In the genomic region with DNA sequence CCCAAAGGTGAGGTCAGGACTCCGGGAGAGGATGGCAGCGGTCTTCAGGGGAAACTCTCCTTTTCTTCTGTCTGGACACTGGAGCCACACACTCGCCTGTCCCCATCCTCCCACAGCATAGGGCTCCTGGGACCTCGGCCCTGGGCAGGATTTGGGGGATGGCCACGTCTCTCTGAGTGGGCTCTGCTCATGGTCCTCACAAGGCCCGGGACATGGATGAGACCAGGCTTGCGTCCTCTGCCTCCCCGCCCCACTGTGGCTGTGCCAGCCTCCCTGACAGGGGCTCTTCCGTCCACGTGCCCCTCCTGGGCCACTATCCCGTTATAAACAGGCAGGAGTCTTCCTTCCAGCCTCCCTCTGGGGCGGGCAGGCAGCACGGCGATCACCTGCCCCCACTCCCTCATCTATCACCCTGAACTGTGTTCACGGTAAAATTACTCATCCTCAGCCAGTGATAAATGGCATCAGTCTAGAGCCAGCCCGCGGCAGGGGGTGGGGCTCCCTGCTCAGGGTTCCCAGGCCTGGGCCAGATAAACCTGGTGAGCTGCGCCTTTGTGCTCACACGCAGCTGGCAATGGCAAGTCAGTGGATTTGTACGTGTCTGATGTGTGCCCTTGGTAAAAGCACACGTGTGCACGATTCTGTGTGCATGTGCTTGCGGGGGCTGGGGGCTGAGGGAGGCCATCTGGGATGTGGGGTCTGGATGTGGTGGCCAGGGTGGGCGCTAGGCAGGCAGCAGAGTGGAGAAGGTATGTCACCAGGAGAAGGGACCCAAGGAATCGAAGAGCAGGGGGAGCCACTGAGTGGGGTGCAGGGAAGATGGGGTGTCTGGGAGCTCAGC, we compare ENCODE assay signal across 10 cellular contexts. TPM values are rescaled to one million over a fixed set of nuclear protein-coding genes. Genes with fewer than 3 reads are reported as not detected.
DNase-seq lines count a peak whose midpoint lies in the region; ATAC-seq, FAIRE-seq and TF ChIP-seq lines count a peak whose summit lies in the region.
"Had no signal": no experiment of that assay in that cellular context is flagged by ENCODE, and none has a peak within 500 bp of the region (broad histone marks: within the 10 kb centered on the region; RNA-seq: fewer than 3 reads in every experiment).

No MANE protein-coding gene starts in this region.

- no peaks in the 10 kb centered on the region for H3K36me3 Mint-ChIP-seq in activated T-cell treated with anti-CD3 and anti-CD28 coated beads, Interleukin-2, amount 50 U/mL, for 72 hours (ENCODE audit: insufficient read depth in 2 of 2)
- H3K36me3 Mint-ChIP-seq in neural crest cell (ENCODE audit: low read depth): no peaks in the 10 kb centered on the region
- H3K36me3 Mint-ChIP-seq in immature natural killer cell: no peaks in the 10 kb centered on the region

- H3K27me3 Mint-ChIP-seq in activated T-cell treated with anti-CD3 and anti-CD28 coated beads, Interleukin-2, amount 50 U/mL, for 72 hours (ENCODE audit: low read depth): peaks cover 51% of the 10 kb centered on the region
- H3K27me3 Mint-ChIP-seq in neural crest cell (ENCODE audit: low read depth) (peaks cover 59% of the 10 kb centered on the region), immature natural killer cell (ENCODE audit: low read depth in 3 of 3) (peaks cover 2 to 7% (median 5%) of the 10 kb centered on the region in 3 donors)

- no peaks in the 10 kb centered on the region for H3K9me3 Mint-ChIP-seq in activated T-cell treated with anti-CD3 and anti-CD28 coated beads, Interleukin-2, amount 50 U/mL, for 72 hours
- H3K9me3 Mint-ChIP-seq in neural crest cell (no peaks in the 10 kb centered on the region), immature natural killer cell (no peaks in the 10 kb centered on the region)

- peak; percentile 9 for DNase-seq in D721Med (ENCODE audit: insufficient read length, low spot score)
- peak; percentile 4 for DNase-seq in HuH-7 (ENCODE audit: low spot score)
- peak in 1 of 2 donors; percentile 16 for DNase-seq in activated T-cell treated with anti-CD3 and anti-CD28 coated beads, Interleukin-2, amount 50 U/mL, for 72 hours
- no peak for DNase-seq in neural crest cell (ENCODE audit: low read depth, low spot score)
- DNase-seq in immature natural killer cell: no peak
- no peak for DNase-seq in GM13976 (ENCODE audit: low spot score)

- ATAC-seq in activated T-cell treated with anti-CD3 and anti-CD28 coated beads, Interleukin-2, amount 50 U/mL, for 72 hours (replicated peaks in 1 of 2): peak; percentile 57 to 60
- no peak for ATAC-seq in HG03432 (IDR thresholded peaks at IDR 0.05; ENCODE audit: unreplicated experiment)
- ATAC-seq in activated CD4-positive, CD25-positive, alpha-beta regulatory T cell treated with anti-CD3 and anti-CD28 coated beads, Interleukin-2, amount 50 U/mL, for 24 hours: no peak
- ATAC-seq: GM12878 had no signal

- no peak overlapping the region for H3K27ac Mint-ChIP-seq in activated T-cell treated with anti-CD3 and anti-CD28 coated beads, Interleukin-2, amount 50 U/mL, for 72 hours
- no peak overlapping the region for H3K27ac Mint-ChIP-seq in neural crest cell (ENCODE audit: unreplicated experiment)
- no peak overlapping the region for H3K27ac Mint-ChIP-seq in immature natural killer cell

- TF ChIP-seq CTCF in D721Med (IDR thresholded peaks at IDR 0.05; ENCODE audit: insufficient read depth, missing control alignments): no peak
- no peak for TF ChIP-seq CTCF in neural crest cell (conservative IDR thresholded peaks at IDR 0.05)
- TF ChIP-seq CTCF in GM13976 (IDR thresholded peaks at IDR 0.05; ENCODE audit: borderline replicate concordance, control extremely low read depth, extremely low read depth, insufficient read depth, missing control alignments): no peak

- peaks cover 8% of the 10 kb centered on the region for H3K4me1 Mint-ChIP-seq in activated T-cell treated with anti-CD3 and anti-CD28 coated beads, Interleukin-2, amount 50 U/mL, for 72 hours (ENCODE audit: low read depth)
- H3K4me1 Mint-ChIP-seq in neural crest cell (no peaks in the 10 kb centered on the region), immature natural killer cell (no peaks in the 10 kb centered on the region)

- in situ Hi-C loops in GM13976 (cut with MboI; ENCODE audit: low sequenced_read_pairs, unreplicated experiment): no loop called here

- FAIRE-seq in D721Med (lab: Jason Lieb, UNC): no peak
- FAIRE-seq: GM12878 had no signal

- H3K4me3 Mint-ChIP-seq in activated T-cell treated with anti-CD3 and anti-CD28 coated beads, Interleukin-2, amount 50 U/mL, for 72 hours: no peak overlapping the region
- H3K4me3 Mint-ChIP-seq in neural crest cell (peak overlapping the region; percentile 15), immature natural killer cell (no peak overlapping the region)

RNA-seq across cellular contexts. Expression of gene SAMD11, which starts 12.6 kb away (rescaled TPM):
- under 1 TPM; 0.12 to 0.17 TPM for total RNA-seq in activated T-cell treated with anti-CD3 and anti-CD28 coated beads, Interleukin-2, amount 50 U/mL, for 72 hours
- total RNA-seq in neural crest cell: 0.14 TPM in 1 of 2 replicates, not detected in the other
- under 1 TPM in 1 of 3 donors, not detected in 2; 0.14 TPM for polyA plus RNA-seq in immature natural killer cell
- total RNA-seq: GM12878 had no signal

RNA-seq across cellular contexts. Expression of gene NOC2L, which starts 48.0 kb away (rescaled TPM):
- 10 to 100 TPM; 72.7 to 90.0 TPM for total RNA-seq in activated T-cell treated with anti-CD3 and anti-CD28 coated beads, Interleukin-2, amount 50 U/mL, for 72 hours
- total RNA-seq in neural crest cell: 95.4 and 106 TPM in 2 replicates
- polyA plus RNA-seq in immature natural killer cell: 10 to 100 TPM; 48.2 to 69.8 (median 53.5) TPM

RNA-seq across cellular contexts. Expression of gene KLHL17, which starts 49.3 kb away (rescaled TPM):
- 10 to 100 TPM; 12.7 to 22.8 TPM for total RNA-seq in activated T-cell treated with anti-CD3 and anti-CD28 coated beads, Interleukin-2, amount 50 U/mL, for 72 hours
- 41.5 and 43.9 TPM in 2 replicates for total RNA-seq in neural crest cell
- polyA plus RNA-seq in immature natural killer cell: 1 to 10 TPM in 2 of 3 donors, not detected in 1; 1.8 to 2.2 TPM

RNA-seq across cellular contexts. Expression of gene PLEKHN1, which starts 55.2 kb away (rescaled TPM):
- 1 to 10 TPM; 1.9 to 2.3 TPM for total RNA-seq in activated T-cell treated with anti-CD3 and anti-CD28 coated beads, Interleukin-2, amount 50 U/mL, for 72 hours
- not detected in 2 replicates for total RNA-seq in neural crest cell
- 1 to 10 TPM in 1 of 3 donors, under 1 TPM in 2; 0.14 to 2.2 (median 0.68) TPM for polyA plus RNA-seq in immature natural killer cell
- total RNA-seq: skeletal muscle tissue had no signal

Comparison
In these comparisons a context has a peak if more than half of its experiments do, and no peak if none do; other contexts are left out.
1. DNase-seq: peak in D721Med (single experiment) and HuH-7 (single experiment); none in neural crest cell (single experiment), immature natural killer cell (0 of 3) and GM13976 (single experiment).
2. ATAC-seq: peak in activated T-cell treated with anti-CD3 and anti-CD28 coated beads, Interleukin-2, amount 50 U/mL, for 72 hours (2 of 2); none in HG03432 (single experiment) and activated CD4-positive, CD25-positive, alpha-beta regulatory T cell treated with anti-CD3 and anti-CD28 coated beads, Interleukin-2, amount 50 U/mL, for 24 hours (0 of 2).